Comparison of ENCODE assay signal across 7 cellular contexts in the genomic region with DNA sequence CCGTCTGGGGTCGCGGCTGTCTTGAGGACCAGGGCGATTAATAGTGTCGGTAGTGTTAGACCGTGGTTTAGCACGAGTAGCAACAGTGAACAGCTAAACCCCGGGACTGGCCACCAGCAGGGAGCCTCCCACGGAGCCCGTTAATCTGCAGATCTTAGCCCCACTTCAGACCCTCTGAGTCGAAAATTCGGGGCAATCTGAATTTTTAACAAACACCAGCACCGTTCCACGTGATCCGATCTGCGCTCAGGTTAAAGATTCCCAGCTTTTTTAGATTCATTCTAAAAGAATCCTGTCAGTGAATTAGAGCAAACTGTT. TPM values are rescaled to one million over a fixed set of nuclear protein-coding genes. Genes with fewer than 3 reads are reported as not detected.
DNase-seq lines count a peak whose midpoint lies in the region; ATAC-seq and TF ChIP-seq lines count a peak whose summit lies in the region.

No MANE protein-coding gene starts in this region.

- peaks cover 41% of the 10 kb centered on the region for H3K36me3 ChIP-seq in WERI-Rb-1

- 16% methylated on average over 16 of the region's 16 CpGs for WGBS in right cardiac atrium

- no peaks in the 10 kb centered on the region for H3K9me3 ChIP-seq in WERI-Rb-1 (ENCODE audit: severe bottlenecking)
- no peaks in the 10 kb centered on the region for H3K9me3 ChIP-seq in right cardiac atrium (ENCODE audit: control insufficient read depth, low read length)

- H3K27me3 ChIP-seq in WERI-Rb-1 (ENCODE audit: insufficient read depth, low read depth, severe bottlenecking) (no peaks in the 10 kb centered on the region), right cardiac atrium (ENCODE audit: control insufficient read depth, insufficient read depth) (no peaks in the 10 kb centered on the region)

- ATAC-seq in right cardiac atrium (no peak), HG03378 (IDR thresholded peaks at IDR 0.05; ENCODE audit: unreplicated experiment) (no peak)
- peak; percentile 10 for ATAC-seq in stimulated activated naive CD8-positive, alpha-beta T cell treated with anti-CD3 and anti-CD28 coated beads, Interleukin-15, Interleukin-2, amounts not matched to agents 100 U/mL and 50 U/mL, for 24 hours

- intact Hi-C loops in right cardiac atrium (cut with DNase I), result no loop called here

- DNase-seq in HFF-Myc (ENCODE audit: extremely low read depth, low read depth) (no peak), WERI-Rb-1 (peak; percentile 99), right cardiac atrium (no peak), NCI-H2029 treated with DMSO at 0.1 percent for 48 hours (lab: John Stamatoyannopoulos, UW) (no peak), AG20443 (ENCODE audit: low spot score) (no peak)
- DNase-seq in stimulated activated naive CD8-positive, alpha-beta T cell treated with anti-CD3 and anti-CD28 coated beads, Interleukin-15, Interleukin-2, amounts not matched to agents 100 U/mL and 50 U/mL, for 24 hours, result no peak

- H3K4me3 ChIP-seq in HFF-Myc (replicated peaks; ENCODE audit: low read depth, low read length) (peak overlapping the region; percentile 82), WERI-Rb-1 (ENCODE audit: low read depth, low read length) (peak overlapping the region; percentile 83), right cardiac atrium (ENCODE audit: low read length) (peak overlapping the region; percentile 73)

- H3K27ac ChIP-seq in WERI-Rb-1, result peak overlapping the region; percentile 99
- peak overlapping the region; percentile 85 for H3K27ac ChIP-seq in right cardiac atrium (ENCODE audit: low read length)

- no peaks in the 10 kb centered on the region for H3K4me1 ChIP-seq in right cardiac atrium (ENCODE audit: control insufficient read depth, insufficient read depth, low read length)

- TF ChIP-seq CTCF in HFF-Myc (IDR thresholded peaks at IDR 0.05; ENCODE audit: low read depth, low read length, missing control alignments) (no peak), WERI-Rb-1 (IDR thresholded peaks at IDR 0.05; ENCODE audit: low read depth, low read length) (no peak)

RNA-seq across cellular contexts. Expression of gene ATP5F1A, which starts 0.5 kb away (rescaled TPM):
- 1,000 to 10,000 TPM; 1,050 to 1,210 (median 1,148) TPM for total RNA-seq in right cardiac atrium
- polyA plus RNA-seq in right cardiac atrium, result 1,401 TPM

RNA-seq across cellular contexts. Expression of gene HAUS1, which starts 5.6 kb away (rescaled TPM):
- 10 to 100 TPM in 1 of 4 donors, 1 to 10 TPM in 3; 8.8 to 13.0 (median 9.2) TPM for total RNA-seq in right cardiac atrium
- polyA plus RNA-seq in right cardiac atrium, result 15.0 TPM

RNA-seq across cellular contexts. Expression of gene PSTPIP2, which starts 26.5 kb away (rescaled TPM):
- 1 to 10 TPM; 2.0 to 4.0 (median 2.5) TPM for total RNA-seq in right cardiac atrium
- polyA plus RNA-seq in right cardiac atrium, result 1.5 TPM
